In genomic region chr4:54229631-54230478, GRCh38 we compare ENCODE assay signal across 9 cellular contexts. TPM values are rescaled to one million over a fixed set of nuclear protein-coding genes. Genes with fewer than 3 reads are reported as not detected.
DNase-seq lines count a peak whose midpoint lies in the region; ATAC-seq and TF ChIP-seq lines count a peak whose summit lies in the region.
"Had no signal": no experiment of that assay in that cellular context is flagged by ENCODE, and none has a peak within 500 bp of the region (broad histone marks: within the 10 kb centered on the region; RNA-seq: fewer than 3 reads in every experiment).

No MANE protein-coding gene starts in this region.

- peaks cover 40% of the 10 kb centered on the region for H3K4me1 Mint-ChIP-seq in endothelial cell (ENCODE audit: unreplicated experiment)

- intact Hi-C loops in aorta (cut with DNase I), result loop anchor here (5.0 to 10.0 kb wide), 11 partner anchors 165 to 1855 kb away; partner anchors contain the start of genes CHIC2 (in 2 of the 2) and RASL11B (in 1 of the 2)

- peak overlapping the region; percentile 62 to 67 for H3K27ac ChIP-seq in mucosa of rectum (ENCODE audit: low read depth in 2 of 2, low read length in 2 of 2)
- peak overlapping the region; percentile 43 to 86 for H3K27ac ChIP-seq in aorta (ENCODE audit: low read depth in 1 of 2, low read length in 2 of 2)
- H3K27ac ChIP-seq: neutrophil had no signal

- TF ChIP-seq CTCF in endothelial cell (IDR thresholded peaks at IDR 0.05; ENCODE audit: unreplicated experiment), result no peak

- H3K9me3 ChIP-seq in mucosa of rectum (ENCODE audit: control insufficient read depth in 2 of 2, low read length in 2 of 2), result no peaks in the 10 kb centered on the region
- H3K9me3 ChIP-seq in aorta (ENCODE audit: control insufficient read depth, low read length), result no peaks in the 10 kb centered on the region
- H3K9me3 ChIP-seq: neutrophil had no signal

- no peak for ATAC-seq in aorta (ENCODE audit: low FRiP score)
- no peak for ATAC-seq in HG03175 (IDR thresholded peaks at IDR 0.05; ENCODE audit: unreplicated experiment)

- H3K27me3 ChIP-seq in mucosa of rectum (ENCODE audit: control insufficient read depth in 2 of 2, insufficient read depth in 2 of 2, low read length in 2 of 2), result peaks cover 65 to 73% of the 10 kb centered on the region in 2 donors
- H3K27me3 ChIP-seq in aorta (ENCODE audit: control insufficient read depth in 1 of 2, insufficient read depth in 2 of 2, low read length in 1 of 2), result no peaks in the 10 kb centered on the region

- H3K9ac ChIP-seq in mucosa of rectum (ENCODE audit: low read depth in 1 of 2, low read length in 2 of 2), result peak overlapping the region in 1 of 2 donors; percentile 61

- H3K4me1 ChIP-seq in mucosa of rectum (ENCODE audit: control insufficient read depth in 2 of 2, insufficient read depth in 2 of 2, low read length in 2 of 2) (peaks cover 30 to 34% of the 10 kb centered on the region in 2 donors), aorta (ENCODE audit: control insufficient read depth in 1 of 2, insufficient read depth in 2 of 2, low read length in 2 of 2) (no peaks in the 10 kb centered on the region)

- H3K27ac Mint-ChIP-seq in endothelial cell (ENCODE audit: unreplicated experiment), result no peak overlapping the region

- H3K27me3 Mint-ChIP-seq in endothelial cell (ENCODE audit: unreplicated experiment), result peaks cover 25% of the 10 kb centered on the region

- WGBS in aorta, 2 donors, result 0 to 1% methylated on average over 57 to 63 of the region's 63 CpGs

- H3K36me3 ChIP-seq in mucosa of rectum (ENCODE audit: control insufficient read depth in 2 of 2, insufficient read depth in 2 of 2, low read length in 2 of 2) (no peaks in the 10 kb centered on the region), aorta (ENCODE audit: control insufficient read depth in 1 of 2, insufficient read depth in 2 of 2, low read length in 1 of 2) (no peaks in the 10 kb centered on the region)
- H3K36me3 ChIP-seq: neutrophil had no signal

- H3K4me3 ChIP-seq in mucosa of rectum (ENCODE audit: low read length in 2 of 2) (peak overlapping the region; percentile 55 to 64), aorta (ENCODE audit: low read length in 2 of 2) (peak overlapping the region; percentile 59 to 78)

- H3K4me3 Mint-ChIP-seq in endothelial cell (ENCODE audit: unreplicated experiment), result peak overlapping the region; percentile 80

- DNase-seq in stimulated activated CD4-positive, alpha-beta T cell treated with anti-CD3 and anti-CD28 coated beads, Interleukin-4, amount 100 ng/mL, for 1 hour, result peak; percentile 3
- no peak for DNase-seq in stimulated activated CD4-positive, alpha-beta T cell treated with anti-CD3 and anti-CD28 coated beads, Interleukin-4, amount 100 ng/mL, for 24 hours
- DNase-seq in endothelial cell (ENCODE audit: low spot score) (peak; percentile 50), aorta (peak; percentile 64 to 84), NCI-H2196 treated with DMSO at 0.1 percent for 48 hours (lab: John Stamatoyannopoulos, UW; ENCODE audit: unreplicated experiment) (no peak), NCI-H1694 treated with DMSO at 0.1 percent for 48 hours (lab: John Stamatoyannopoulos, UW) (no peak)

- no peaks in the 10 kb centered on the region for H3K36me3 Mint-ChIP-seq in endothelial cell (ENCODE audit: low read depth, unreplicated experiment)

- H3K9me3 Mint-ChIP-seq in endothelial cell (ENCODE audit: unreplicated experiment), result no peaks in the 10 kb centered on the region

RNA-seq across cellular contexts. Expression of gene PDGFRA, which starts 0.8 kb away (rescaled TPM):
- total RNA-seq in endothelial cell (ENCODE audit: unreplicated experiment) (3.4 TPM), aorta (100 to 1,000 TPM; 167 to 297 TPM)
- polyA plus RNA-seq in aorta, result 100 to 1,000 TPM in 1 of 2 donors, 10 to 100 TPM in 1; 14.5 to 109 TPM

Comparison
In these comparisons a context has a peak if more than half of its experiments do, and no peak if none do; other contexts are left out.
1. DNase-seq: peak in stimulated activated CD4-positive, alpha-beta T cell treated with anti-CD3 and anti-CD28 coated beads, Interleukin-4, amount 100 ng/mL, for 1 hour (single experiment), endothelial cell (single experiment) and aorta (2 of 2); none in stimulated activated CD4-positive, alpha-beta T cell treated with anti-CD3 and anti-CD28 coated beads, Interleukin-4, amount 100 ng/mL, for 24 hours (single experiment), NCI-H2196 treated with DMSO at 0.1 percent for 48 hours (single experiment) and NCI-H1694 treated with DMSO at 0.1 percent for 48 hours (single experiment).
2. RNA of gene PDGFRA, which starts 0.8 kb away (total RNA-seq): 167 to 297 TPM in aorta; 3.4 TPM in endothelial cell (single experiment); every median in the first group is over 10 times any median in the second.